ENCODE assay signal across 17 cellular contexts in genomic region chr16:12572316-12572985, GRCh38.
"Had no signal": no experiment of that assay in that cellular context is flagged by ENCODE, and none has a peak within 500 bp of the region (broad histone marks: within the 10 kb centered on the region; RNA-seq: fewer than 3 reads in every experiment).

No MANE protein-coding gene starts in this region.

- H3K27ac Mint-ChIP-seq: nephron progenitor cell, progenitor cell of endocrine pancreas had no signal

- H3K36me3 ChIP-seq: neutrophil, ovary had no signal

- H3K27me3 Mint-ChIP-seq: naive thymus-derived CD4-positive, alpha-beta T cell; progenitor cell of endocrine pancreas; stimulated activated naive B cell treated with anti-CD40 and anti-IgM and Interleukin-4, amounts not matched to agents 10 μg/mL and 1 μg/mL and 100 μg/mL, for 72 hours had no signal

- H3K27ac ChIP-seq: coronary artery, hepatocyte, left ventricle myocardium inferior, ovary had no signal

- H3K79me2 ChIP-seq: hepatocyte had no signal

- H3K9me3 ChIP-seq: left ventricle myocardium inferior, neutrophil, ovary had no signal

- DNase-seq: effector CD4-positive, alpha-beta T cell; foreskin melanocyte; kidney; left cardiac atrium; left ventricle myocardium inferior; mesenchymal stem cell; naive thymus-derived CD4-positive, alpha-beta T cell; nephron progenitor cell; ovary; stimulated activated CD4-positive, alpha-beta T cell treated with anti-CD3 and anti-CD28 coated beads, Interleukin-2, amount 100 ng/mL, for 24 hours; stimulated activated CD4-positive, alpha-beta T cell treated with anti-CD3 and anti-CD28 coated beads, Interleukin-4, amount 100 ng/mL, for 4 hours; stimulated activated naive B cell treated with anti-CD40 and anti-IgM and Interleukin-4, amounts not matched to agents 10 μg/mL and 1 μg/mL and 100 μg/mL, for 72 hours had no signal

- H3K4me1 Mint-ChIP-seq: nephron progenitor cell had no signal

- H3K4me1 ChIP-seq: left ventricle myocardium inferior had no signal

- H3K27me3 ChIP-seq: hepatocyte, neutrophil, ovary had no signal

- H3K9me3 Mint-ChIP-seq: nephron progenitor cell had no signal

- H3K4me3 Mint-ChIP-seq: naive thymus-derived CD4-positive, alpha-beta T cell; nephron progenitor cell had no signal

- H3K4me2 ChIP-seq: hepatocyte had no signal

- H3K4me3 ChIP-seq: coronary artery, hepatocyte, left ventricle myocardium inferior, lung, ovary had no signal

- H2AFZ ChIP-seq: hepatocyte had no signal
